ENCODE assay signal across 16 cellular contexts in the genomic region with DNA sequence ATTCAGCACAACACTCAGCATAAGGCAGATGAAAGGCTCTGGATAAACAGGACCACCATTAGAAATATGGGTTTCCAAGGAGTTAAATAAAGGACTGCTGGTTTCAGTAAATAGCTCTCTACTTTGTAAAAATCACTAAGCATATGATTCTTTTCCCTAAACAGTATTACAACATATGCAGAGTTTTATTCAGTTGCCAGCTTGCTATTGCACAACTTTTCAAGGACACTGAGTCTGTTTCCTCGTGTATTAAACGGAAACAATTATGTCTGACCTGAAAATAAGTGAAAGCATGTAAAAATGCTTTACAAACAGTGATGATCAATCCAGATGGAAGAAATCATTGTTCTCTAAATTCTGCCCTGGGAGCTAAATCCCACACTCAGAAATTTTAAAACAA. TPM values are rescaled to one million over a fixed set of nuclear protein-coding genes. Genes with fewer than 3 reads are reported as not detected.
DNase-seq lines count a peak whose midpoint lies in the region; ATAC-seq and TF ChIP-seq lines count a peak whose summit lies in the region.
"Had no signal": no experiment of that assay in that cellular context is flagged by ENCODE, and none has a peak within 500 bp of the region (broad histone marks: within the 10 kb centered on the region; RNA-seq: fewer than 3 reads in every experiment).

No MANE protein-coding gene starts in this region.

- H3K4me1 ChIP-seq in left ventricle myocardium inferior: peaks cover 16% of the 10 kb centered on the region
- H3K4me1 ChIP-seq in lower lobe of right lung: peaks cover 16% of the 10 kb centered on the region
- peaks cover 0 to 8% (median 0%) of the 10 kb centered on the region in 4 donors for H3K4me1 ChIP-seq in Peyer's patch
- H3K4me1 ChIP-seq: colonic mucosa had no signal

- peak; percentile 49 to 59 for ATAC-seq in left cardiac atrium
- ATAC-seq in lower lobe of right lung: peak; percentile 69 to 80

- TF ChIP-seq POLR2A in Peyer's patch (IDR thresholded peaks at IDR 0.05): no peak

- H3K36me3 Mint-ChIP-seq in activated naive CD4-positive, alpha-beta T cell treated with anti-CD3 and anti-CD28 coated beads, Interleukin-2, amount 10 ng/mL, durations not matched to agents 7 days and 5 days: no peaks in the 10 kb centered on the region
- H3K36me3 Mint-ChIP-seq: type B pancreatic cell had no signal

- H3K27me3 Mint-ChIP-seq in activated naive CD4-positive, alpha-beta T cell treated with anti-CD3 and anti-CD28 coated beads, Interleukin-2, amount 10 ng/mL, durations not matched to agents 7 days and 5 days: no peaks in the 10 kb centered on the region
- H3K27me3 Mint-ChIP-seq: type B pancreatic cell had no signal

- H3K9me3 ChIP-seq in left ventricle myocardium inferior (replicated peaks) (no peaks in the 10 kb centered on the region), lower lobe of right lung (no peaks in the 10 kb centered on the region), Peyer's patch (no peaks in the 10 kb centered on the region)
- H3K9me3 ChIP-seq: colonic mucosa had no signal

- no peak for TF ChIP-seq CTCF in left ventricle myocardium inferior (IDR thresholded peaks at IDR 0.05; ENCODE audit: borderline replicate concordance)
- TF ChIP-seq CTCF in lower lobe of right lung (IDR thresholded peaks at IDR 0.05): no peak
- no peak for TF ChIP-seq CTCF in Peyer's patch (IDR thresholded peaks at IDR 0.05)

- no peak overlapping the region for H3K27ac Mint-ChIP-seq in activated naive CD4-positive, alpha-beta T cell treated with anti-CD3 and anti-CD28 coated beads, Interleukin-2, amount 10 ng/mL, durations not matched to agents 7 days and 5 days
- H3K27ac Mint-ChIP-seq: activated naive CD4-positive, alpha-beta T cell treated with anti-CD3 and anti-CD28 coated beads for 36 hours; type B pancreatic cell had no signal

- DNase-seq in left cardiac atrium (no peak), left ventricle myocardium inferior (no peak), dedifferentiated amniotic fluid mesenchymal stem cell (ENCODE audit: extremely low spot score) (peak; percentile 66), lower lobe of right lung (no peak), iPS-NIHi7 (ENCODE audit: extremely low spot score) (no peak), Peyer's patch (no peak), NCI-H2196 (lab: John Stamatoyannopoulos, UW; ENCODE audit: unreplicated experiment) (no peak)
- DNase-seq in activated naive CD4-positive, alpha-beta T cell treated with anti-CD3 and anti-CD28 coated beads, Interleukin-2, amount 10 ng/mL, durations not matched to agents 7 days and 5 days: no peak
- DNase-seq: activated naive CD4-positive, alpha-beta T cell treated with anti-CD3 and anti-CD28 coated beads for 36 hours; colonic mucosa; DND-41; NCI-H146; NCI-H526; SHP77 had no signal

- CTCF ChIA-PET in activated naive CD4-positive, alpha-beta T cell treated with anti-CD3 and anti-CD28 coated beads, Interleukin-2, amount 10 ng/mL, durations not matched to agents 7 days and 5 days (lab: Charles Lee): interaction anchor here (1.0 kb wide), 1 partner anchor 9 kb away, joined by 3 read pairs; no protein-coding TSS in a partner anchor

- intact Hi-C loops in left cardiac atrium (cut with DNase I) (no loop called here), left ventricle myocardium inferior (cut with micrococcal nuclease) (no loop called here), lower lobe of right lung (cut with DNase I) (no loop called here)

- H3K4me3 Mint-ChIP-seq in activated naive CD4-positive, alpha-beta T cell treated with anti-CD3 and anti-CD28 coated beads, Interleukin-2, amount 10 ng/mL, durations not matched to agents 7 days and 5 days: no peak overlapping the region
- H3K4me3 Mint-ChIP-seq: activated naive CD4-positive, alpha-beta T cell treated with anti-CD3 and anti-CD28 coated beads for 36 hours; neural crest cell; type B pancreatic cell had no signal

- peaks cover 2% of the 10 kb centered on the region for H3K27me3 ChIP-seq in left ventricle myocardium inferior (ENCODE audit: low read depth)
- no peaks in the 10 kb centered on the region for H3K27me3 ChIP-seq in lower lobe of right lung (ENCODE audit: low read depth)
- H3K27me3 ChIP-seq in Peyer's patch: no peaks in the 10 kb centered on the region
- H3K27me3 ChIP-seq: colonic mucosa had no signal

- H3K9me3 Mint-ChIP-seq in activated naive CD4-positive, alpha-beta T cell treated with anti-CD3 and anti-CD28 coated beads, Interleukin-2, amount 10 ng/mL, durations not matched to agents 7 days and 5 days: no peaks in the 10 kb centered on the region
- H3K9me3 Mint-ChIP-seq: activated naive CD4-positive, alpha-beta T cell treated with anti-CD3 and anti-CD28 coated beads for 36 hours; neural crest cell; type B pancreatic cell had no signal

- H3K27ac ChIP-seq in left ventricle myocardium inferior (replicated peaks) (no peak overlapping the region), lower lobe of right lung (peak overlapping the region; percentile 61), Peyer's patch (peak overlapping the region in 1 of 4 donors; percentile 3)
- H3K27ac ChIP-seq: colonic mucosa had no signal

- H3K4me1 Mint-ChIP-seq in activated naive CD4-positive, alpha-beta T cell treated with anti-CD3 and anti-CD28 coated beads, Interleukin-2, amount 10 ng/mL, durations not matched to agents 7 days and 5 days: no peaks in the 10 kb centered on the region
- H3K4me1 Mint-ChIP-seq: neural crest cell had no signal

- H3K4me3 ChIP-seq in left ventricle myocardium inferior: no peak overlapping the region
- H3K4me3 ChIP-seq in lower lobe of right lung: no peak overlapping the region
- H3K4me3 ChIP-seq in Peyer's patch: no peak overlapping the region
- H3K4me3 ChIP-seq: colonic mucosa had no signal

- H3K36me3 ChIP-seq in left ventricle myocardium inferior (no peaks in the 10 kb centered on the region), lower lobe of right lung (no peaks in the 10 kb centered on the region), Peyer's patch (no peaks in the 10 kb centered on the region)
- H3K36me3 ChIP-seq: colonic mucosa had no signal

RNA-seq across cellular contexts. Expression of a gene that starts 23.7 kb away (rescaled TPM):
- total RNA-seq in left cardiac atrium: 10 to 100 TPM in 1 of 2 donors, 1 to 10 TPM in 1; 9.4 to 14.5 TPM
- 14.1 TPM for total RNA-seq in left ventricle myocardium inferior
- total RNA-seq in lower lobe of right lung: 20.1 TPM
- 10 to 100 TPM in 2 of 4 donors, 1 to 10 TPM in 2; 1.7 to 12.6 (median 8.9) TPM for total RNA-seq in Peyer's patch
